ENCODE assay signal across 8 cellular contexts in genomic region chr1:247373721-247374141, GRCh38. TPM values are rescaled to one million over a fixed set of nuclear protein-coding genes. Genes with fewer than 3 reads are reported as not detected.
DNase-seq lines count a peak whose midpoint lies in the region; ATAC-seq and TF ChIP-seq lines count a peak whose summit lies in the region.

No MANE protein-coding gene starts in this region.

- H3K36me3 ChIP-seq in ES-I3 (ENCODE audit: insufficient read depth, low read length) = no peaks in the 10 kb centered on the region
- H3K36me3 ChIP-seq in ascending aorta = no peaks in the 10 kb centered on the region
- H3K36me3 ChIP-seq in iPS-20b (ENCODE audit: insufficient read depth, low read depth, low read length) = no peaks in the 10 kb centered on the region

- H3K27ac ChIP-seq in ascending aorta = no peak overlapping the region
- no peak overlapping the region for H3K27ac ChIP-seq in iPS-20b (ENCODE audit: low read length)

- intact Hi-C loops in ascending aorta (cut with DNase I) = loop anchor here (5.0 kb wide), 1 partner anchor 114 kb away; no protein-coding TSS in a partner anchor

- peak; percentile 75 for ATAC-seq in HG03045 (IDR thresholded peaks at IDR 0.05; ENCODE audit: unreplicated experiment)

- peak in 2 of 3 experiments; percentile 29 to 45 for TF ChIP-seq CTCF in ascending aorta (IDR thresholded peaks at IDR 0.05)

- H3K9ac ChIP-seq in ES-I3 (ENCODE audit: low read depth, low read length) (0 out of 2 replicates have a peak overlapping the region, but pooled peaks have one; percentile 9), iPS-20b (ENCODE audit: low read depth, low read length) (peak overlapping the region; percentile 93; the same call in 1 of the 2 replicates)

- H3K27me3 ChIP-seq in ascending aorta (no peaks in the 10 kb centered on the region), iPS-20b (ENCODE audit: insufficient read depth, low read length) (no peaks in the 10 kb centered on the region)

- peaks cover 41% of the 10 kb centered on the region for H3K4me1 ChIP-seq in ES-I3 (ENCODE audit: insufficient read depth, low read length)
- H3K4me1 ChIP-seq in ascending aorta = no peaks in the 10 kb centered on the region
- H3K4me1 ChIP-seq in iPS-20b (ENCODE audit: insufficient read depth, low read length) = peaks cover 43% of the 10 kb centered on the region

- peak; percentile 19 to 56 (median 26) for DNase-seq in T-helper 2 cell
- peak in 1 of 2 donors; percentile 67 for DNase-seq in ascending aorta (ENCODE audit: low spot score in 2 of 2)
- DNase-seq in stimulated activated CD4-positive, alpha-beta T cell treated with anti-CD3 and anti-CD28 coated beads, Interleukin-2, amount 100 ng/mL, for 24 hours = peak; percentile 61 to 66
- DNase-seq in SK-N-DZ (ENCODE audit: low spot score) = no peak
- no peak for DNase-seq in putamen (ENCODE audit: low spot score)

- H3K9me3 ChIP-seq in ES-I3 (ENCODE audit: control insufficient read depth, insufficient read depth, low read length) = no peaks in the 10 kb centered on the region; the same call in 1 of the 2 replicates
- H3K9me3 ChIP-seq in ascending aorta = no peaks in the 10 kb centered on the region
- no peaks in the 10 kb centered on the region for H3K9me3 ChIP-seq in iPS-20b (ENCODE audit: insufficient read depth, low read depth, low read length)

- peak overlapping the region; percentile 36 to 59 for H3K4me3 ChIP-seq in ascending aorta
- H3K4me3 ChIP-seq in iPS-20b (ENCODE audit: low read length) = no peak overlapping the region

RNA-seq across cellular contexts. Expression of gene ZNF496, which starts 42.1 kb away (rescaled TPM):
- total RNA-seq in ascending aorta = 38.5 TPM
- 47.5 and 50.3 TPM in 2 replicates for polyA plus RNA-seq in SK-N-DZ (2014; cell fraction: cytosol; rRNA removed)
- 27.0 and 44.1 TPM in 2 replicates for polyA plus RNA-seq in SK-N-DZ (2014; cell fraction: nucleus; rRNA removed)

RNA-seq across cellular contexts. Expression of gene NLRP3, which starts 42.2 kb away (rescaled TPM):
- total RNA-seq in ascending aorta = 0.11 TPM
- 1.2 TPM in 1 of 2 replicates, not detected in the other for polyA plus RNA-seq in SK-N-DZ (2014; cell fraction: cytosol; rRNA removed)
- 0.65 TPM in 1 of 2 replicates, not detected in the other for polyA plus RNA-seq in SK-N-DZ (2014; cell fraction: nucleus; rRNA removed)

Comparison
In these comparisons a context has a peak if more than half of its experiments do, and no peak if none do; other contexts are left out.
1. DNase-seq: peak in T-helper 2 cell (5 of 5) and stimulated activated CD4-positive, alpha-beta T cell treated with anti-CD3 and anti-CD28 coated beads, Interleukin-2, amount 100 ng/mL, for 24 hours (2 of 2); none in SK-N-DZ (single experiment) and putamen (single experiment).